ENCODE assay signal across 8 cellular contexts in the genomic region with DNA sequence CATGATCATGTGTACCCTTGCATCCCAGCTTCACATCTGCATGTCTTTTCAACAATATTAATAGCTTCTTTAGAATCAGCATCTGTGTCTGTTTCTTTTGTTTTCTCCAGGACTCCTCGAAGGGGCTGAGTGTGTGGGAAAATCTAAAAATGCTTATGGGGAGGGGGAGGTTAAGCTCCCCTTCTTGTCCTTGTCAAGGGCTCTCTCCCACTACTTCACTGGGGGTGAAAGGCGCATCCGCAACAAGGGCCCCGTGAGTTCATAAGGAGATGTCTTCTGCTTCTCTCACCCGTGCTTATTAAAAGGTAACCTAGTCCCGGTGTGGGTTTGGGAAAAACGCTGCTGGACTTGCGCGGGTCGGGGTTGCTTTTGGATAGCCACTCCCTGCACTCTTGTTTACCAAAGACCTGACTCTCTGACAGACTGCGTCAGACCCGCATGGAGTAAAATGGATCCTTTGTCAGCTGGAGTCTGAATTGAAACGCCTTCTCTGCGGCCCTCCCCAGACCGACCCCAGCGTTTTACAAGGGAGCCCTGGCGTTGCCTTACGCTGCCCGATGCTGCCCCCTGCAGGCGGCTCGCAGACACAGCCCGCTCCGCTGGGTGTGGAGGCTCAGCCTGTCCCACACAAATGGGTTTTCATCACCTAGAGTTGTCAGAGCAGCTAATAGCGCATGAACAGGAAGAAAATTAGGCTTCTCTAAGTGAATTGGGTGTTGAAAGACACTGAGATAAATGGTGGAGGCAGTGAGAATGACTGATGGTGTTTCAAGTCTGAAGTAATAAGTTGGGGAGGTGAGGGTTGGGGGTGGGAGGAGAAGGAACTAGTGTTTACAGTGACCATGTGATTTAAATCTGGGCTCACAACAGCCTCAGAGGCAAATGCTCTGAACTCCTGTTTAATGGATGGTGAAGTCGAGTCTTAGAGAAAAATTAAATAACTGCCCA. TPM values are rescaled to one million over a fixed set of nuclear protein-coding genes. Genes with fewer than 3 reads are reported as not detected.
A peak's percentile ranks its signal among the peaks of the same experiment; 100 is the strongest.
DNase-seq lines count a peak whose midpoint lies in the region; ATAC-seq and TF ChIP-seq lines count a peak whose summit lies in the region.

No MANE protein-coding gene starts in this region.

- no peaks in the 10 kb centered on the region for H3K9me3 Mint-ChIP-seq in IgD-negative memory B cell

- peak overlapping the region; percentile 62 for H3K4me3 ChIP-seq in OCI-LY3 (ENCODE audit: low read length)

- no peak overlapping the region for H3K4me3 Mint-ChIP-seq in IgD-negative memory B cell

- H3K4me1 ChIP-seq in OCI-LY3 (ENCODE audit: low read length), result peaks cover 45% of the 10 kb centered on the region

- peaks cover 2% of the 10 kb centered on the region for H3K27me3 Mint-ChIP-seq in IgD-negative memory B cell

- no peaks in the 10 kb centered on the region for H4K20me1 ChIP-seq in OCI-LY3 (ENCODE audit: insufficient read depth, low read length)

- H3K27ac Mint-ChIP-seq in IgD-negative memory B cell, result peak overlapping the region in 2 of 3 donors; percentile 7 to 25

- no peak overlapping the region for H2AFZ ChIP-seq in OCI-LY3 (ENCODE audit: low read depth, low read length)

- no peaks in the 10 kb centered on the region for H3K36me3 ChIP-seq in OCI-LY3 (replicated peaks; ENCODE audit: low read depth, low read length)

- TF ChIP-seq CTCF in OCI-LY3 (IDR thresholded peaks at IDR 0.05; ENCODE audit: low read depth, low read length), result peak; percentile 100

- DNase-seq in Caki2 (ENCODE audit: low read depth) (peak; percentile 62), activated T-cell treated with anti-CD3 and anti-CD28 coated beads for 48 hours (ENCODE audit: low read depth) (peak; percentile 88), erythroblast (lab: John Stamatoyannopoulos, UW) (peak; percentile 82 to 94), myocyte (ENCODE audit: low read depth) (peak; percentile 89)
- peak; percentile 78 to 79 for DNase-seq in stimulated activated CD8-positive, alpha-beta memory T cell treated with anti-CD3 and anti-CD28 coated beads, Interleukin-7, amount 100 ng/mL, for 4 hours (ENCODE audit: low read depth in 2 of 2)

- H3K79me2 ChIP-seq in OCI-LY3 (ENCODE audit: low read length), result no peaks in the 10 kb centered on the region; the same call in 1 of the 2 replicates

- H3K27me3 ChIP-seq in OCI-LY3 (ENCODE audit: low read depth, low read length), result peaks cover 33% of the 10 kb centered on the region

- peak overlapping the region; percentile 25; the same call in 1 of the 2 replicates for H3K9ac ChIP-seq in OCI-LY3 (ENCODE audit: low read length)

- no peak overlapping the region for H3K27ac ChIP-seq in OCI-LY3 (ENCODE audit: low read length)

- H3K4me1 Mint-ChIP-seq in IgD-negative memory B cell, result peaks cover 27 to 41% (median 33%) of the 10 kb centered on the region in 3 donors

- H3K9me3 ChIP-seq in OCI-LY3 (ENCODE audit: insufficient read depth, low read length), result no peaks in the 10 kb centered on the region

- in situ Hi-C loops in Caki2 (cut with HindIII; ENCODE audit: low pct_unique_long_range_greater_than_20kb, low sequenced_read_pairs), result loop anchor here (10.0 kb wide), 1 partner anchor 638 kb away; the partner anchor contains the start of gene ACBD6

- H3K36me3 Mint-ChIP-seq in IgD-negative memory B cell, result no peaks in the 10 kb centered on the region

- peak overlapping the region; percentile 69 for H3K4me2 ChIP-seq in OCI-LY3 (ENCODE audit: low read length)

- ATAC-seq in GM21526 (IDR thresholded peaks at IDR 0.05; ENCODE audit: low FRiP score, unreplicated experiment), result peak; percentile 82

- no peak for TF ChIP-seq POLR2A in erythroblast (IDR thresholded peaks at IDR 0.05; ENCODE audit: low read length)

RNA-seq across cellular contexts. Expression of gene IER5, which starts 53.9 kb away (rescaled TPM):
- total RNA-seq in Caki2 (2014; rRNA removed; shearing (Covaris generic); ENCODE audit: low replicate concordance), result 12.5 and 15.1 TPM in 2 replicates
- 31.0 TPM for polyA plus RNA-seq in IgD-negative memory B cell
- 32.8 and 40.8 TPM in 2 replicates for total RNA-seq in myocyte
- polyA plus RNA-seq in myocyte (2012), result 32.6 TPM
